Comparison of ENCODE assay signal across 18 cellular contexts in the genomic region with DNA sequence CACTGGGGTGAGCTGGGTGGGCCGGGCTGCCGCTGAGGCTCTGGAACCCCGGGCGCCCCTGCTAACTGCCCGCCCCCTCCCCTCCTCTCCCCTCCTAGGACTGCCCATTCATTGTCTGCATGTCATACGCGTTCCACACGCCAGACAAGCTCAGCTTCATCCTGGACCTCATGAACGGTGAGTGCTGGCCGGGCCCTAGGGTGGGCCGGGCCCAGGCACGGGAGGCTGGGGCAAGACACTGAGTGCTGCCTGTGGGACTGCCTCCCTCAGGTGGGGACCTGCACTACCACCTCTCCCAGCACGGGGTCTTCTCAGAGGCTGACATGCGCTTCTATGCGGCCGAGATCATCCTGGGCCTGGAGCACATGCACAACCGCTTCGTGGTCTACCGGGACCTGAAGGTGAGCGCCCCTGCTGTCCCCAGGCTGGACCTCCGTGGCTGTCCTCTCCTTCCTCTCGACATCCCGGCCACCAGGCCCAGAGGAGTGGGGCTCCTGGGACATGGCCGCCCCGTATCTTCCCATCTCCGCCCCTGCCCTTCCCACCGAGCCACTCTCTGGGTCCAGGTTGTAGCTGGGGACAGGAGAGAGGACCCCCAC. TPM values are rescaled to one million over a fixed set of nuclear protein-coding genes. Genes with fewer than 3 reads are reported as not detected.
DNase-seq lines count a peak whose midpoint lies in the region; ATAC-seq and TF ChIP-seq lines count a peak whose summit lies in the region.
"Had no signal": no experiment of that assay in that cellular context is flagged by ENCODE, and none has a peak within 500 bp of the region (broad histone marks: within the 10 kb centered on the region; RNA-seq: fewer than 3 reads in every experiment).

No MANE protein-coding gene starts in this region.

- no peaks in the 10 kb centered on the region for H3K9me3 Mint-ChIP-seq in activated naive CD8-positive, alpha-beta T cell (ENCODE audit: low read depth)
- no peaks in the 10 kb centered on the region for H3K9me3 Mint-ChIP-seq in activated naive CD8-positive, alpha-beta T cell treated with anti-CD3 and anti-CD28 coated beads, Interleukin-2, amount 50 U/mL, for 24 hours
- H3K9me3 Mint-ChIP-seq in chondrocyte (ENCODE audit: low read depth): no peaks in the 10 kb centered on the region
- H3K9me3 Mint-ChIP-seq in stimulated activated effector memory CD8-positive, alpha-beta T cell treated with anti-CD3 and anti-CD28 coated beads, Interleukin-12 subunit alpha, Interleukin-12 subunit beta, amount 100 ng/mL, for 72 hours: no peaks in the 10 kb centered on the region
- H3K9me3 Mint-ChIP-seq: H9, memory B cell, neural progenitor cell had no signal

- TF ChIP-seq CTCF in chondrocyte (IDR thresholded peaks at IDR 0.05): no peak

- H3K27me3 Mint-ChIP-seq in activated naive CD8-positive, alpha-beta T cell: no peaks in the 10 kb centered on the region
- no peaks in the 10 kb centered on the region for H3K27me3 Mint-ChIP-seq in activated naive CD8-positive, alpha-beta T cell treated with anti-CD3 and anti-CD28 coated beads, Interleukin-2, amount 50 U/mL, for 24 hours
- no peaks in the 10 kb centered on the region for H3K27me3 Mint-ChIP-seq in chondrocyte (ENCODE audit: low read depth)
- H3K27me3 Mint-ChIP-seq: memory B cell had no signal

- H3K36me3 Mint-ChIP-seq in activated naive CD8-positive, alpha-beta T cell: peaks cover 2% of the 10 kb centered on the region
- H3K36me3 Mint-ChIP-seq in activated naive CD8-positive, alpha-beta T cell treated with anti-CD3 and anti-CD28 coated beads, Interleukin-2, amount 50 U/mL, for 24 hours (ENCODE audit: low read depth): peaks cover 26% of the 10 kb centered on the region
- H3K36me3 Mint-ChIP-seq in chondrocyte (ENCODE audit: low read depth): peaks cover 12% of the 10 kb centered on the region
- peaks cover 100% of the 10 kb centered on the region for H3K36me3 Mint-ChIP-seq in stimulated activated effector memory CD8-positive, alpha-beta T cell treated with anti-CD3 and anti-CD28 coated beads, Interleukin-12 subunit alpha, Interleukin-12 subunit beta, amount 100 ng/mL, for 72 hours

- H3K27ac ChIP-seq in KOPT-K1 (ENCODE audit: low read depth, low read length, poor library complexity, severe bottlenecking): peak overlapping the region; percentile 20
- H3K27ac ChIP-seq: neural progenitor cell, uterus, WERI-Rb-1 had no signal

- H3K9me3 ChIP-seq in KOPT-K1 (ENCODE audit: insufficient read depth, low read length, poor library complexity, severe bottlenecking): no peaks in the 10 kb centered on the region
- H3K9me3 ChIP-seq: uterus had no signal

- ATAC-seq in activated naive CD8-positive, alpha-beta T cell treated with anti-CD3 and anti-CD28 coated beads, Interleukin-2, amount 50 U/mL, for 24 hours: no peak
- no peak for ATAC-seq in stimulated activated effector memory CD8-positive, alpha-beta T cell treated with anti-CD3 and anti-CD28 coated beads, Interleukin-12 subunit alpha, Interleukin-12 subunit beta, amount 100 ng/mL, for 72 hours
- no peak for ATAC-seq in GM21447 (IDR thresholded peaks at IDR 0.05; ENCODE audit: unreplicated experiment)

- peaks cover 91% of the 10 kb centered on the region for H3K36me3 ChIP-seq in KOPT-K1 (ENCODE audit: insufficient read depth, low read length)
- H3K36me3 ChIP-seq: neural progenitor cell, uterus had no signal

- H3K4me3 Mint-ChIP-seq in activated naive CD8-positive, alpha-beta T cell: no peak overlapping the region
- H3K4me3 Mint-ChIP-seq in activated naive CD8-positive, alpha-beta T cell treated with anti-CD3 and anti-CD28 coated beads, Interleukin-2, amount 50 U/mL, for 24 hours: no peak overlapping the region
- no peak overlapping the region for H3K4me3 Mint-ChIP-seq in chondrocyte (ENCODE audit: unreplicated experiment)
- H3K4me3 Mint-ChIP-seq in stimulated activated effector memory CD8-positive, alpha-beta T cell treated with anti-CD3 and anti-CD28 coated beads, Interleukin-12 subunit alpha, Interleukin-12 subunit beta, amount 100 ng/mL, for 72 hours: no peak overlapping the region
- H3K4me3 Mint-ChIP-seq: H9, memory B cell, neural progenitor cell had no signal

- DNase-seq in activated naive CD8-positive, alpha-beta T cell treated with anti-CD3 and anti-CD28 coated beads, Interleukin-2, amount 50 U/mL, for 24 hours: no peak
- DNase-seq in chondrocyte (ENCODE audit: low spot score): peak; percentile 85
- DNase-seq in stimulated activated effector memory CD8-positive, alpha-beta T cell treated with anti-CD3 and anti-CD28 coated beads, Interleukin-12 subunit alpha, Interleukin-12 subunit beta, amount 100 ng/mL, for 72 hours (ENCODE audit: low spot score in 2 of 2): no peak
- DNase-seq in NCI-H526 treated with DMSO at 0.1 percent for 48 hours (lab: John Stamatoyannopoulos, UW): no peak
- DNase-seq in effector CD4-positive, alpha-beta T cell: no peak
- DNase-seq: Calu3, GDM1, H9, IMR-90, MV-4-11, NCI-H2107, uterus, WERI-Rb-1 had no signal

- peak overlapping the region; percentile 41 for H3K27ac Mint-ChIP-seq in activated naive CD8-positive, alpha-beta T cell
- no peak overlapping the region for H3K27ac Mint-ChIP-seq in activated naive CD8-positive, alpha-beta T cell treated with anti-CD3 and anti-CD28 coated beads, Interleukin-2, amount 50 U/mL, for 24 hours
- H3K27ac Mint-ChIP-seq in chondrocyte (ENCODE audit: unreplicated experiment): no peak overlapping the region
- peak overlapping the region; percentile 72 for H3K27ac Mint-ChIP-seq in stimulated activated effector memory CD8-positive, alpha-beta T cell treated with anti-CD3 and anti-CD28 coated beads, Interleukin-12 subunit alpha, Interleukin-12 subunit beta, amount 100 ng/mL, for 72 hours
- H3K27ac Mint-ChIP-seq: H9, neural progenitor cell had no signal

- peaks cover 43% of the 10 kb centered on the region for H3K4me1 Mint-ChIP-seq in activated naive CD8-positive, alpha-beta T cell (ENCODE audit: low read depth)
- peaks cover 48% of the 10 kb centered on the region for H3K4me1 Mint-ChIP-seq in activated naive CD8-positive, alpha-beta T cell treated with anti-CD3 and anti-CD28 coated beads, Interleukin-2, amount 50 U/mL, for 24 hours
- H3K4me1 Mint-ChIP-seq in chondrocyte (ENCODE audit: low read depth): peaks cover 12% of the 10 kb centered on the region
- H3K4me1 Mint-ChIP-seq in stimulated activated effector memory CD8-positive, alpha-beta T cell treated with anti-CD3 and anti-CD28 coated beads, Interleukin-12 subunit alpha, Interleukin-12 subunit beta, amount 100 ng/mL, for 72 hours: peaks cover 72% of the 10 kb centered on the region

RNA-seq across cellular contexts. Expression of a gene that starts 7.5 kb away (rescaled TPM):
- 40.0 to 51.8 TPM (median 47.8 TPM) in 3 replicates for total RNA-seq in chondrocyte

RNA-seq across cellular contexts. Expression of a gene that starts 15.4 kb away (rescaled TPM):
- total RNA-seq in chondrocyte: 34.0 to 38.3 TPM (median 36.1 TPM) in 3 replicates

RNA-seq across cellular contexts. Expression of a gene that starts 21.7 kb away (rescaled TPM):
- total RNA-seq in chondrocyte: 19.8 to 30.0 TPM (median 28.4 TPM) in 3 replicates

Comparison
In these comparisons a context has a peak if more than half of its experiments do, and no peak if none do; other contexts are left out.
1. H3K27ac Mint-ChIP-seq: peak in activated naive CD8-positive, alpha-beta T cell (single experiment) and stimulated activated effector memory CD8-positive, alpha-beta T cell treated with anti-CD3 and anti-CD28 coated beads, Interleukin-12 subunit alpha, Interleukin-12 subunit beta, amount 100 ng/mL, for 72 hours (single experiment); none in activated naive CD8-positive, alpha-beta T cell treated with anti-CD3 and anti-CD28 coated beads, Interleukin-2, amount 50 U/mL, for 24 hours (single experiment) and chondrocyte (single experiment).